In genomic region chr14:48704639-48705038, GRCh38 we compare ENCODE assay signal across 1 cellular context.
TF ChIP-seq lines count a peak whose summit lies in the region.

No MANE protein-coding gene starts in this region.

TF ChIP-seq in K562, 482 proteins besides CTCF, POLR2A, EP300 and RAD21 (continued from another document):
- TF ChIP-seq ATF6 (CRISPR knock-in tag; IDR thresholded peaks at IDR 0.05): no peak
- TF ChIP-seq, protein P1, sequence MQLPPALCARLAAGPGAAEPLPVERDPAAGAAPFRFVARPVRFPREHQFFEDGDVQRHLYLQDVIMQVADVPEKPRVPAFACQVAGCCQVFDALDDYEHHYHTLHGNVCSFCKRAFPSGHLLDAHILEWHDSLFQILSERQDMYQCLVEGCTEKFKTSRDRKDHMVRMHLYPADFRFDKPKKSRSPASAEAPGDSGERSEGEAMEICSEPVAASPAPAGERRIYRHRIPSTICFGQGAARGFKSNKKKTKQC (CRISPR knock-in tag; IDR thresholded peaks at IDR 0.05): no peak
- peak; percentile 21; the same call in 1 of the 2 replicates for TF ChIP-seq MAFF (IDR thresholded peaks at IDR 0.05; ENCODE audit: low read length)
- no peak for TF ChIP-seq ZNF24 (IDR thresholded peaks at IDR 0.05)
- no peak for TF ChIP-seq IRF2 (CRISPR knock-in tag; IDR thresholded peaks at IDR 0.05)
- no peak for TF ChIP-seq ZNF57 (CRISPR knock-in tag; IDR thresholded peaks at IDR 0.05)
- 0 out of 2 replicates have a peak, but pooled peaks have one; percentile 4 for TF ChIP-seq ZNF316 (IDR thresholded peaks at IDR 0.05)
- TF ChIP-seq HDAC1 (IDR thresholded peaks at IDR 0.05): no peak
- TF ChIP-seq, protein P2, sequence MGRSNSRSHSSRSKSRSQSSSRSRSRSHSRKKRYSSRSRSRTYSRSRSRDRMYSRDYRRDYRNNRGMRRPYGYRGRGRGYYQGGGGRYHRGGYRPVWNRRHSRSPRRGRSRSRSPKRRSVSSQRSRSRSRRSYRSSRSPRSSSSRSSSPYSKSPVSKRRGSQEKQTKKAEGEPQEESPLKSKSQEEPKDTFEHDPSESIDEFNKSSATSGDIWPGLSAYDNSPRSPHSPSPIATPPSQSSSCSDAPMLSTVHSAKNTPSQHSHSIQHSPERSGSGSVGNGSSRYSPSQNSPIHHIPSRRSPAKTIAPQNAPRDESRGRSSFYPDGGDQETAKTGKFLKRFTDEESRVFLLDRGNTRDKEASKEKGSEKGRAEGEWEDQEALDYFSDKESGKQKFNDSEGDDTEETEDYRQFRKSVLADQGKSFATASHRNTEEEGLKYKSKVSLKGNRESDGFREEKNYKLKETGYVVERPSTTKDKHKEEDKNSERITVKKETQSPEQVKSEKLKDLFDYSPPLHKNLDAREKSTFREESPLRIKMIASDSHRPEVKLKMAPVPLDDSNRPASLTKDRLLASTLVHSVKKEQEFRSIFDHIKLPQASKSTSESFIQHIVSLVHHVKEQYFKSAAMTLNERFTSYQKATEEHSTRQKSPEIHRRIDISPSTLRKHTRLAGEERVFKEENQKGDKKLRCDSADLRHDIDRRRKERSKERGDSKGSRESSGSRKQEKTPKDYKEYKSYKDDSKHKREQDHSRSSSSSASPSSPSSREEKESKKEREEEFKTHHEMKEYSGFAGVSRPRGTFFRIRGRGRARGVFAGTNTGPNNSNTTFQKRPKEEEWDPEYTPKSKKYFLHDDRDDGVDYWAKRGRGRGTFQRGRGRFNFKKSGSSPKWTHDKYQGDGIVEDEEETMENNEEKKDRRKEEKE (IDR thresholded peaks at IDR 0.05; ENCODE audit: borderline replicate concordance in 1 of 2, control insufficient read depth in 1 of 2, low read depth in 2 of 2, low read length in 1 of 2): no peak
- no peak for TF ChIP-seq GATAD2B (IDR thresholded peaks at IDR 0.05; ENCODE audit: borderline replicate concordance)
- TF ChIP-seq SUPT5H (IDR thresholded peaks at IDR 0.05): no peak
- no peak for TF ChIP-seq HDAC6 (IDR thresholded peaks at IDR 0.05; ENCODE audit: low read depth, low read length)
- TF ChIP-seq SNRNP70 (optimal IDR thresholded peaks at IDR 0.05; ENCODE audit: low read depth, low read length): no peak
- TF ChIP-seq MXI1 (IDR thresholded peaks at IDR 0.05; ENCODE audit: low read depth, low read length): no peak
- no peak for TF ChIP-seq ZNF586 (CRISPR knock-in tag; conservative IDR thresholded peaks at IDR 0.05)
